In the genomic region with DNA sequence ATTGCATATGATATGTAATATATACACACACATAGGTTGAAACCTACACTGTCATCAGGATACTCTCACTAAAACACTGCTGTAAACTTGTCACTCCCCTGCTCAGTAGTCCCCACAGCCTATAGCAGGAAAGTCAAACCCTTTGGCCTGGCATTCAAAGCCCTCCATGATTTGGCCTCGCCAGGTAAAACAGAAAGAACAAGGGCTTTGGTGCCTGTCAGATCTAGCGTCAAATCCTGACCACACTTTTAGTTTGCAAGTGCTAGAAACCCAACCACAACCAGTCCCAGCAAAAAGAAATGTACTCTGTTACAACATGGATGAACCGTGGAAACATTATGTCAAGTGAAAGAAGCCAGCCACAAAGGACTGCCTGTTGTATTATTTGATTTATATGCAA, we compare ENCODE assay signal across 20 cellular contexts. TPM values are rescaled to one million over a fixed set of nuclear protein-coding genes. Genes with fewer than 3 reads are reported as not detected.
DNase-seq lines count a peak whose midpoint lies in the region; ATAC-seq, FAIRE-seq and TF ChIP-seq lines count a peak whose summit lies in the region.
"Had no signal": no experiment of that assay in that cellular context is flagged by ENCODE, and none has a peak within 500 bp of the region (broad histone marks: within the 10 kb centered on the region; RNA-seq: fewer than 3 reads in every experiment).

No MANE protein-coding gene starts in this region.

- H3K4me1 ChIP-seq in Karpas-422 (ENCODE audit: low read length) (peaks cover 6% of the 10 kb centered on the region; the same call in 1 of the 2 replicates), K562 (replicated peaks in 1 of 2; ENCODE audit: control insufficient read depth in 2 of 2, insufficient read depth in 2 of 2, low read length in 2 of 2) (no peaks in the 10 kb centered on the region)
- H3K4me1 ChIP-seq: Caco-2 had no signal

- no TSS peak for BruUV-seq in K562 (replicated peaks; lab: Mats Ljungman, UMichigan)

- no peak overlapping the region for H3K4me3 Mint-ChIP-seq in activated naive CD8-positive, alpha-beta T cell treated with anti-CD3 and anti-CD28 coated beads, Interleukin-2, amount 50 U/mL, for 24 hours
- no peak overlapping the region for H3K4me3 Mint-ChIP-seq in activated naive CD8-positive, alpha-beta T cell treated with anti-CD3 and anti-CD28 coated beads for 36 hours
- no peak overlapping the region for H3K4me3 Mint-ChIP-seq in activated T-helper 2 cell treated with anti-CD3 and anti-CD28 coated beads, Interferon-gamma antibody, Interleukin-2, Interleukin-4, amounts not matched to agents 10 μg/mL and 5 μg/mL and 100 μg/mL, durations not matched to agents 14 hours and 24 hours and 36 hours (ENCODE audit: low read depth)
- H3K4me3 Mint-ChIP-seq: CD4-positive, alpha-beta T cell; GM23338 had no signal

- TF ChIP-seq RAD21 in K562 (CRISPR knock-in tag; conservative IDR thresholded peaks at IDR 0.05 in 1 of 2, IDR thresholded peaks at IDR 0.05 in 1 of 2): no peak

- CTCF ChIA-PET in K562 (lab: Yijun Ruan, JAX; ENCODE audit: low intra/inter-chr PET ratio): no interaction called here

- no peak for FAIRE-seq in K562 (lab: Jason Lieb, UNC)
- FAIRE-seq: A204.1, D721Med, H54 had no signal

- H3K9me1 ChIP-seq in K562 (ENCODE audit: control insufficient read depth, insufficient read depth, low read length): no peaks in the 10 kb centered on the region

- TF ChIP-seq POLR2A in K562 (conservative IDR thresholded peaks at IDR 0.05): no peak

- TF ChIP-seq CTCF in K562 (IDR thresholded peaks at IDR 0.05 in 2 of 3, conservative IDR thresholded peaks at IDR 0.05 in 1 of 3; ENCODE audit: insufficient read depth in 2 of 3, low read depth in 1 of 3, low read length in 3 of 3): no peak

- H3K36me3 ChIP-seq in Karpas-422 (ENCODE audit: insufficient read depth, low read length) (no peaks in the 10 kb centered on the region), K562 (ENCODE audit: control insufficient read depth, insufficient read depth, low read length) (no peaks in the 10 kb centered on the region)

- no peaks in the 10 kb centered on the region for H3K9me2 ChIP-seq in Karpas-422 (replicated peaks; ENCODE audit: insufficient read depth, low read length)

- POLR2A ChIA-PET in K562 (lab: Yijun Ruan, JAX): no interaction called here

- H2AFZ ChIP-seq in Karpas-422 (ENCODE audit: low read length): 0 out of 2 replicates have a peak overlapping the region, but pooled peaks have one; percentile 37
- H2AFZ ChIP-seq in K562 (ENCODE audit: low read depth, low read length): peak overlapping the region; percentile 18; the same call in 1 of the 2 replicates
- H2AFZ ChIP-seq: GM23338 had no signal

- H3K9me3 ChIP-seq in Karpas-422 (ENCODE audit: low read length) (no peaks in the 10 kb centered on the region), K562 (replicated peaks; ENCODE audit: control insufficient read depth, insufficient read depth, low read depth, low read length) (no peaks in the 10 kb centered on the region; the same call in 1 of the 2 replicates)
- H3K9me3 ChIP-seq: Caco-2 had no signal

- H4K20me1 ChIP-seq in Karpas-422 (ENCODE audit: insufficient read depth, low read depth, low read length) (no peaks in the 10 kb centered on the region), K562 (replicated peaks; ENCODE audit: control insufficient read depth, insufficient read depth, low read length) (no peaks in the 10 kb centered on the region)

- no peak overlapping the region for H3K4me2 ChIP-seq in Karpas-422 (ENCODE audit: low read depth, low read length, poor library complexity, severe bottlenecking)
- H3K4me2 ChIP-seq in K562 (ENCODE audit: insufficient read depth, low read length): no peak overlapping the region
- H3K4me2 ChIP-seq: GM23338 had no signal

- H3K9ac ChIP-seq in Karpas-422 (ENCODE audit: low read length) (no peak overlapping the region), K562 (ENCODE audit: insufficient read depth in 1 of 2, low read depth in 2 of 2, low read length in 2 of 2) (no peak overlapping the region)

- peak; percentile 24 for ATAC-seq in activated naive CD8-positive, alpha-beta T cell treated with anti-CD3 and anti-CD28 coated beads, Interleukin-2, amount 50 U/mL, for 24 hours
- ATAC-seq in K562: no peak
- ATAC-seq: GM23338 had no signal

- in situ Hi-C loops in K562 (cut with MboI): no loop called here

- no peaks in the 10 kb centered on the region for H3K4me1 Mint-ChIP-seq in activated naive CD8-positive, alpha-beta T cell treated with anti-CD3 and anti-CD28 coated beads, Interleukin-2, amount 50 U/mL, for 24 hours
- H3K4me1 Mint-ChIP-seq in activated naive CD8-positive, alpha-beta T cell treated with anti-CD3 and anti-CD28 coated beads for 36 hours: no peaks in the 10 kb centered on the region
- no peaks in the 10 kb centered on the region for H3K4me1 Mint-ChIP-seq in activated T-helper 2 cell treated with anti-CD3 and anti-CD28 coated beads, Interferon-gamma antibody, Interleukin-2, Interleukin-4, amounts not matched to agents 10 μg/mL and 5 μg/mL and 100 μg/mL, durations not matched to agents 14 hours and 24 hours and 36 hours (ENCODE audit: low read depth)

- no peaks in the 10 kb centered on the region for H3K9me3 Mint-ChIP-seq in activated naive CD8-positive, alpha-beta T cell treated with anti-CD3 and anti-CD28 coated beads, Interleukin-2, amount 50 U/mL, for 24 hours
- no peaks in the 10 kb centered on the region for H3K9me3 Mint-ChIP-seq in activated naive CD8-positive, alpha-beta T cell treated with anti-CD3 and anti-CD28 coated beads for 36 hours
- H3K9me3 Mint-ChIP-seq in activated T-helper 2 cell treated with anti-CD3 and anti-CD28 coated beads, Interferon-gamma antibody, Interleukin-2, Interleukin-4, amounts not matched to agents 10 μg/mL and 5 μg/mL and 100 μg/mL, durations not matched to agents 14 hours and 24 hours and 36 hours: no peaks in the 10 kb centered on the region
- H3K9me3 Mint-ChIP-seq: CD4-positive, alpha-beta T cell; GM23338 had no signal

- no peak overlapping the region for H3K27ac Mint-ChIP-seq in activated naive CD8-positive, alpha-beta T cell treated with anti-CD3 and anti-CD28 coated beads, Interleukin-2, amount 50 U/mL, for 24 hours
- H3K27ac Mint-ChIP-seq in activated naive CD8-positive, alpha-beta T cell treated with anti-CD3 and anti-CD28 coated beads for 36 hours: no peak overlapping the region
- H3K27ac Mint-ChIP-seq in activated T-helper 2 cell treated with anti-CD3 and anti-CD28 coated beads, Interferon-gamma antibody, Interleukin-2, Interleukin-4, amounts not matched to agents 10 μg/mL and 5 μg/mL and 100 μg/mL, durations not matched to agents 14 hours and 24 hours and 36 hours: no peak overlapping the region
- H3K27ac Mint-ChIP-seq: CD4-positive, alpha-beta T cell; GM23338 had no signal

- H3K36me3 Mint-ChIP-seq in activated naive CD8-positive, alpha-beta T cell treated with anti-CD3 and anti-CD28 coated beads, Interleukin-2, amount 50 U/mL, for 24 hours (ENCODE audit: low read depth): no peaks in the 10 kb centered on the region
- no peaks in the 10 kb centered on the region for H3K36me3 Mint-ChIP-seq in activated naive CD8-positive, alpha-beta T cell treated with anti-CD3 and anti-CD28 coated beads for 36 hours
- no peaks in the 10 kb centered on the region for H3K36me3 Mint-ChIP-seq in activated T-helper 2 cell treated with anti-CD3 and anti-CD28 coated beads, Interferon-gamma antibody, Interleukin-2, Interleukin-4, amounts not matched to agents 10 μg/mL and 5 μg/mL and 100 μg/mL, durations not matched to agents 14 hours and 24 hours and 36 hours (ENCODE audit: low read depth)

- H3K4me3 ChIP-seq in Karpas-422 (ENCODE audit: low read length) (no peak overlapping the region), K562 (no peak overlapping the region)
- H3K4me3 ChIP-seq: GM23338 had no signal

- WGBS in K562 (ENCODE audit: insufficient coverage, low coverage, missing lambda C conversion rate): 14% methylated on average over 3 of the region's 3 CpGs

- H3K79me2 ChIP-seq in Karpas-422 (ENCODE audit: low read length): no peaks in the 10 kb centered on the region
- no peaks in the 10 kb centered on the region for H3K79me2 ChIP-seq in K562 (ENCODE audit: control insufficient read depth, insufficient read depth, low read length)

- TF ChIP-seq EP300 in K562 (IDR thresholded peaks at IDR 0.05; ENCODE audit: low read length): no peak

- H3K27ac ChIP-seq in Karpas-422 (ENCODE audit: low read length) (no peak overlapping the region), K562 (ENCODE audit: extremely low read depth, low read depth, low read length) (no peak overlapping the region)
- H3K27ac ChIP-seq: C4-2B, HL-60 had no signal

- DNase-seq in activated naive CD8-positive, alpha-beta T cell treated with anti-CD3 and anti-CD28 coated beads, Interleukin-2, amount 50 U/mL, for 24 hours: no peak
- DNase-seq in activated naive CD8-positive, alpha-beta T cell treated with anti-CD3 and anti-CD28 coated beads for 36 hours: no peak
- DNase-seq in Karpas-422: no peak
- no peak for DNase-seq in K562 (ENCODE audit: extremely low read depth in 1 of 4, low spot score in 3 of 4)
- DNase-seq in superior temporal gyrus (ENCODE audit: extremely low spot score): no peak
- no peak for DNase-seq in activated T-helper 2 cell treated with anti-CD3 and anti-CD28 coated beads, Interferon-gamma antibody, Interleukin-2, Interleukin-4, amounts not matched to agents 10 μg/mL and 5 μg/mL and 100 μg/mL, durations not matched to agents 14 hours and 24 hours and 36 hours (ENCODE audit: low spot score)
- DNase-seq: ACHN; Caco-2; CD4-positive, alpha-beta T cell; DMS79; GDM1; HCEC 1CT had no signal

- intact Hi-C loops in K562 (cut with micrococcal nuclease): no loop called here
- intact Hi-C loops in activated T-helper 2 cell treated with anti-CD3 and anti-CD28 coated beads, Interferon-gamma antibody, Interleukin-2, Interleukin-4, amounts not matched to agents 10 μg/mL and 5 μg/mL and 100 μg/mL, durations not matched to agents 14 hours and 24 hours and 36 hours (cut with micrococcal nuclease): no loop called here

- H3K27me3 Mint-ChIP-seq in activated naive CD8-positive, alpha-beta T cell treated with anti-CD3 and anti-CD28 coated beads, Interleukin-2, amount 50 U/mL, for 24 hours: peaks cover 10% of the 10 kb centered on the region
- peaks cover 8% of the 10 kb centered on the region for H3K27me3 Mint-ChIP-seq in activated naive CD8-positive, alpha-beta T cell treated with anti-CD3 and anti-CD28 coated beads for 36 hours
- H3K27me3 Mint-ChIP-seq in activated T-helper 2 cell treated with anti-CD3 and anti-CD28 coated beads, Interferon-gamma antibody, Interleukin-2, Interleukin-4, amounts not matched to agents 10 μg/mL and 5 μg/mL and 100 μg/mL, durations not matched to agents 14 hours and 24 hours and 36 hours (ENCODE audit: low read depth): peaks cover 19% of the 10 kb centered on the region

- H3K27me3 ChIP-seq in Karpas-422 (ENCODE audit: low read length): no peaks in the 10 kb centered on the region
- H3K27me3 ChIP-seq in K562 (ENCODE audit: control insufficient read depth in 2 of 2, insufficient read depth in 2 of 2, low read length in 2 of 2): peaks cover 18 to 26% of the 10 kb centered on the region in 2 experiments; a peak in 4 of 5 replicates

RNA-seq across cellular contexts. Expression of a gene that starts 11.4 kb away (rescaled TPM):
- not detected for total RNA-seq in activated naive CD8-positive, alpha-beta T cell treated with anti-CD3 and anti-CD28 coated beads for 36 hours
- not detected in 2 replicates for total RNA-seq in Karpas-422 (2014; rRNA removed; shearing (Covaris generic); ENCODE audit: low replicate concordance)
- not detected in 2 replicates for total RNA-seq in K562 (2011; cell fraction: chromatin; rRNA removed; ENCODE audit: low replicate concordance)
- total RNA-seq in K562 (2011; cell fraction: nucleolus; rRNA removed): not detected in 2 replicates
- not detected in 2 replicates for total RNA-seq in K562 (2011; cell fraction: nucleoplasm; rRNA removed)
- total RNA-seq in K562 (2014; rRNA removed) (not detected in 2 replicates), K562 (2014; rRNA removed; fragmentation: Illumina TruSeq; extraction: Trizol) (not detected in 2 replicates), K562 (2015; rRNA removed; fragmentation: Illumina TruSeq; extraction: Trizol) (not detected in 2 replicates), K562 (2021) (0.40 and 0.60 TPM in 2 replicates)
- polyA plus RNA-seq in K562 (2011; rRNA removed) (not detected in 2 replicates), K562 (2014; fragmentation: Illumina TruSeq; extraction: Trizol) (not detected in 2 replicates), K562 (2014; fragmentation: Nextera tagmentation; extraction: Ambion mirVana) (not detected), K562 (2014; rRNA removed) (not detected in 2 replicates)
- polyA plus RNA-seq in K562 (2011; cell fraction: cytosol; rRNA removed): not detected in 2 replicates
- not detected in 2 replicates for polyA plus RNA-seq in K562 (2011; cell fraction: nucleus; rRNA removed)
- not detected in 2 replicates for polyA plus RNA-seq in K562 (2012)
- not detected in 2 replicates for polyA minus RNA-seq in K562 (2011; rRNA and poly(A)+ RNA removed)
- polyA minus RNA-seq in K562 (2011; cell fraction: cytosol; rRNA and poly(A)+ RNA removed): not detected in 2 replicates
- not detected in 2 replicates for polyA minus RNA-seq in K562 (2011; cell fraction: nucleus; rRNA and poly(A)+ RNA removed)
- 0.57 TPM in 1 of 2 replicates, not detected in the other for total RNA-seq in activated T-helper 2 cell treated with anti-CD3 and anti-CD28 coated beads, Interferon-gamma antibody, Interleukin-2, Interleukin-4, amounts not matched to agents 10 μg/mL and 5 μg/mL and 100 μg/mL, durations not matched to agents 14 hours and 24 hours and 36 hours
- total RNA-seq: CD4-positive, alpha-beta T cell; HT1080 had no signal
- polyA plus RNA-seq: BJ had no signal

RNA-seq across cellular contexts. Expression of a gene that starts 52.1 kb away (rescaled TPM):
- 10 to 100 TPM; 71.9 to 73.8 TPM for total RNA-seq in activated naive CD8-positive, alpha-beta T cell treated with anti-CD3 and anti-CD28 coated beads for 36 hours
- total RNA-seq in Karpas-422 (2014; rRNA removed; shearing (Covaris generic); ENCODE audit: low replicate concordance): 96.9 and 134 TPM in 2 replicates
- total RNA-seq in K562 (2011; cell fraction: chromatin; rRNA removed; ENCODE audit: low replicate concordance): 61.2 and 107 TPM in 2 replicates
- 40.1 and 43.9 TPM in 2 replicates for total RNA-seq in K562 (2011; cell fraction: nucleolus; rRNA removed)
- 76.0 and 92.8 TPM in 2 replicates for total RNA-seq in K562 (2011; cell fraction: nucleoplasm; rRNA removed)
- 99.3 and 118 TPM in 2 replicates for total RNA-seq in K562 (2014; rRNA removed)
- 139 and 146 TPM in 2 replicates for total RNA-seq in K562 (2014; rRNA removed; fragmentation: Illumina TruSeq; extraction: Trizol)
- total RNA-seq in K562 (2015; rRNA removed; fragmentation: Illumina TruSeq; extraction: Trizol): 152 and 164 TPM in 2 replicates
- 79.5 and 87.3 TPM in 2 replicates for total RNA-seq in K562 (2021)
- 158 and 224 TPM in 2 replicates for polyA plus RNA-seq in K562 (2011; rRNA removed)
- 108 and 162 TPM in 2 replicates for polyA plus RNA-seq in K562 (2011; cell fraction: cytosol; rRNA removed)
- polyA plus RNA-seq in K562 (2011; cell fraction: nucleus; rRNA removed): 96.8 and 114 TPM in 2 replicates
- 60.8 and 135 TPM in 2 replicates for polyA plus RNA-seq in K562 (2012)
- polyA plus RNA-seq in K562 (2014; fragmentation: Illumina TruSeq; extraction: Trizol): 124 and 127 TPM in 2 replicates
- 100 to 1,000 TPM; 352 to 389 TPM for polyA plus RNA-seq in K562 (2014; fragmentation: Nextera tagmentation; extraction: Ambion mirVana)
- polyA plus RNA-seq in K562 (2014; rRNA removed): 140 and 168 TPM in 2 replicates
- polyA minus RNA-seq in K562 (2011; rRNA and poly(A)+ RNA removed): 124 and 180 TPM in 2 replicates
- polyA minus RNA-seq in K562 (2011; cell fraction: cytosol; rRNA and poly(A)+ RNA removed): 51.6 and 80.3 TPM in 2 replicates
- polyA minus RNA-seq in K562 (2011; cell fraction: nucleus; rRNA and poly(A)+ RNA removed): 30.0 and 50.1 TPM in 2 replicates
- total RNA-seq in activated T-helper 2 cell treated with anti-CD3 and anti-CD28 coated beads, Interferon-gamma antibody, Interleukin-2, Interleukin-4, amounts not matched to agents 10 μg/mL and 5 μg/mL and 100 μg/mL, durations not matched to agents 14 hours and 24 hours and 36 hours: 51.2 and 51.8 TPM in 2 replicates
